1 cellular context compared by ENCODE assay signal in the genomic region with DNA sequence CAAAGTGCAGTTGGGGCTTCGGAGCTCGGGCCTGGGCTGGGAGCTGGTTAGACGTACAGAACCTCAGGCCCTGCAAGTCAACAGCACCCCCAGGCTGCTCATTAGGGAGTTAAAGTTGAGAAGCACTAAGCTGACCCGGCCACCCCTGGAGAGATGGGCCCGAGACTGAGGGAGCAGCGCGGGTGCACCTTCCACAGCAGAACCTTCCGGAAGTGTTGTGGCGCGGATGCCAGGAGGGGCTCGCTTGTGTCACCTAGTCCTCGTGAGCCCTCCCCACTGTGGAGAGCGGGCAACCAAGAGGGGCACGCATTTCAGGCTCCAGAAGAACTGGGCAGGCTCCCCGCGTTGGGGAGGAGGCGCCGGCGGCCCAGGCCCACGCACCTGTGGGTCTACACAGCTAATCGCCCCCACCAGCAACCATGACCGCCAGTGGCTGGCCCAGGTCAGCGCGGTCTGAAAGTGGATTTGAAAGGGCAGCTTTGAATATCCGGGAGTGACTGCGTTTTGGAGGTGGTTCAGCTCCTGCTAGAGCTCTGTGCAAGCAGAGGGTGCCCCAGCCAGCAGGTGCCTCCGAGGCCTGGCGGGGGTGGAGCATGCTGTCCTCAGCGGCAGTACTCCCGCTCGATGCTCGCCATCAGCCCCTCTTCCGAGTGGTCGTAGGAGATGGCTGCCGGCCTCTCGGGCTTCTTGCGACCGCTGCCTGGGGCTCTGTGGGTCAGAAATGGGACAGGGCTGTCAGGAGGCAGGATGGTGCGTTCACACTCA.
TF ChIP-seq lines count a peak whose summit lies in the region.

No MANE protein-coding gene starts in this region.

TF ChIP-seq in GM23338, 12 proteins besides CTCF, POLR2A, EP300 and RAD21 (continued from another document):
- TF ChIP-seq, protein P1, sequence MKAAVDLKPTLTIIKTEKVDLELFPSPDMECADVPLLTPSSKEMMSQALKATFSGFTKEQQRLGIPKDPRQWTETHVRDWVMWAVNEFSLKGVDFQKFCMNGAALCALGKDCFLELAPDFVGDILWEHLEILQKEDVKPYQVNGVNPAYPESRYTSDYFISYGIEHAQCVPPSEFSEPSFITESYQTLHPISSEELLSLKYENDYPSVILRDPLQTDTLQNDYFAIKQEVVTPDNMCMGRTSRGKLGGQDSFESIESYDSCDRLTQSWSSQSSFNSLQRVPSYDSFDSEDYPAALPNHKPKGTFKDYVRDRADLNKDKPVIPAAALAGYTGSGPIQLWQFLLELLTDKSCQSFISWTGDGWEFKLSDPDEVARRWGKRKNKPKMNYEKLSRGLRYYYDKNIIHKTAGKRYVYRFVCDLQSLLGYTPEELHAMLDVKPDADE (IDR thresholded peaks at IDR 0.05): no peak
